Comparison of ENCODE assay signal across 8 cellular contexts in the genomic region with DNA sequence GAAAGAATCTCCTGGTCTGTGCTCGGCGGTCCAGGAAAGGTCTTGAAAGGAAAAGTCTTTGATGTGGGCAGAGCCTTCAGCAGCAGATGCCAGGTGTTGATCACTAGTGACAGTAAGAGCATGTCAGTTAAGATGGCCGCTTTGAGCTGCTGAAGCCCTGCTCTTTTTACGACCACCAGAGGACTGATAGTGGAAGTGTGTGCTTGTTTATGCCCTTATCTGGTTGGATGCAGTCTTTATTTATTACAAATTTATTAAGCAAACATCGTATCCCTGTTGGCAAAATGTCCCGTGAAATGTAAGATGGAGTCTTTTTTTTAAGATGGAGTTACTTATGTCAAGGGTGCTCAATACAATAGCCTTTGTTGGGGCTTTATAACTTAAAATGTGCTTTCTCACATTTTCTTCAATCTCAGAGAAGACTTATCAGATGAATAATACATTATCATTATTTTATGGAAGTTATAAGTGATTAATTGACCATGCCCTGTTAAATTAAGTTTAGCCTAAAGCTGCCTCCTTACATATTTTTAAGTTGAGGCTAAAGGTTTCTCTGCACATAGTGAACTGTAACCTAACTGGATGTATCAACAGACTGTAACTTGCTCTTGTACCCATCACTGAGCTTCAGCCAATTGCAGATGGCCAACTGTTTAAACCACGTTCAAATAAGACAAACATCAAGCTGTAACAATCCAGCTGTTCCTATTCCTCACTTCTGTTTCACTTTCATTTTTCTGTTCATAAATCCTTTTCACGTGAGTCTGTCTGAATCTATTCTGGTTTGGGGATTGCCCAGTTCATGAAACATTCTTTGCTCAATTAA.
DNase-seq lines count a peak whose midpoint lies in the region; ATAC-seq and TF ChIP-seq lines count a peak whose summit lies in the region.

No MANE protein-coding gene starts in this region.

- WGBS in heart left ventricle, 4 donors, result 48 to 58% (median 52%) methylated on average over 8 of the region's 8 CpGs

- H3K36me3 Mint-ChIP-seq in effector memory CD8-positive, alpha-beta T cell (ENCODE audit: insufficient read depth), result peaks cover 3% of the 10 kb centered on the region

- TF ChIP-seq POLR2A in heart left ventricle (IDR thresholded peaks at IDR 0.05), result no peak

- ATAC-seq in GM21381 (IDR thresholded peaks at IDR 0.05; ENCODE audit: unreplicated experiment) (peak; percentile 76), HG03571 (IDR thresholded peaks at IDR 0.05; ENCODE audit: unreplicated experiment) (peak; percentile 51), heart left ventricle (no peak)
- ATAC-seq in effector memory CD8-positive, alpha-beta T cell (replicated peaks), result peak; percentile 74

- no peaks in the 10 kb centered on the region for H3K9me3 ChIP-seq in heart left ventricle

- peak; percentile 19 for DNase-seq in Caki2 (ENCODE audit: low read depth)
- DNase-seq in effector memory CD8-positive, alpha-beta T cell, result no peak
- DNase-seq in KG1 (lab: John Stamatoyannopoulos, UW), result no peak
- no peak for DNase-seq in retina
- no peak for DNase-seq in inferior parietal cortex (ENCODE audit: extremely low spot score)
- no peak for DNase-seq in heart left ventricle

- peak overlapping the region in 2 of 12 donors; percentile 18 to 20 for H3K4me3 ChIP-seq in heart left ventricle

- no peaks in the 10 kb centered on the region for H3K27me3 ChIP-seq in heart left ventricle

- H3K4me3 Mint-ChIP-seq in effector memory CD8-positive, alpha-beta T cell, result peak overlapping the region; percentile 67 to 68

- no peak for TF ChIP-seq CTCF in heart left ventricle (IDR thresholded peaks at IDR 0.05)

- in situ Hi-C loops in Caki2 (cut with HindIII; ENCODE audit: low pct_unique_long_range_greater_than_20kb, low sequenced_read_pairs), result no loop called here

- H3K9me3 Mint-ChIP-seq in effector memory CD8-positive, alpha-beta T cell, result no peaks in the 10 kb centered on the region

- peaks cover 15 to 16% of the 10 kb centered on the region in 2 donors for H3K4me1 Mint-ChIP-seq in effector memory CD8-positive, alpha-beta T cell (ENCODE audit: low read depth in 2 of 2)

- intact Hi-C loops in heart left ventricle (cut with DNase I), result no loop called here

- peak overlapping the region in 1 of 12 donors; percentile 12 for H3K27ac ChIP-seq in heart left ventricle

- H3K36me3 ChIP-seq in heart left ventricle, result no peaks in the 10 kb centered on the region

- peak overlapping the region; percentile 65 to 74 for H3K27ac Mint-ChIP-seq in effector memory CD8-positive, alpha-beta T cell

- H3K27me3 Mint-ChIP-seq in effector memory CD8-positive, alpha-beta T cell, result no peaks in the 10 kb centered on the region

- peaks cover 0 to 21% (median 0%) of the 10 kb centered on the region in 12 donors for H3K4me1 ChIP-seq in heart left ventricle

Comparison
In these comparisons a context has a peak if more than half of its experiments do, and no peak if none do; other contexts are left out.
1. ATAC-seq: peak in GM21381 (single experiment), HG03571 (single experiment) and effector memory CD8-positive, alpha-beta T cell (single experiment); none in heart left ventricle (0 of 4).